In the genomic region with DNA sequence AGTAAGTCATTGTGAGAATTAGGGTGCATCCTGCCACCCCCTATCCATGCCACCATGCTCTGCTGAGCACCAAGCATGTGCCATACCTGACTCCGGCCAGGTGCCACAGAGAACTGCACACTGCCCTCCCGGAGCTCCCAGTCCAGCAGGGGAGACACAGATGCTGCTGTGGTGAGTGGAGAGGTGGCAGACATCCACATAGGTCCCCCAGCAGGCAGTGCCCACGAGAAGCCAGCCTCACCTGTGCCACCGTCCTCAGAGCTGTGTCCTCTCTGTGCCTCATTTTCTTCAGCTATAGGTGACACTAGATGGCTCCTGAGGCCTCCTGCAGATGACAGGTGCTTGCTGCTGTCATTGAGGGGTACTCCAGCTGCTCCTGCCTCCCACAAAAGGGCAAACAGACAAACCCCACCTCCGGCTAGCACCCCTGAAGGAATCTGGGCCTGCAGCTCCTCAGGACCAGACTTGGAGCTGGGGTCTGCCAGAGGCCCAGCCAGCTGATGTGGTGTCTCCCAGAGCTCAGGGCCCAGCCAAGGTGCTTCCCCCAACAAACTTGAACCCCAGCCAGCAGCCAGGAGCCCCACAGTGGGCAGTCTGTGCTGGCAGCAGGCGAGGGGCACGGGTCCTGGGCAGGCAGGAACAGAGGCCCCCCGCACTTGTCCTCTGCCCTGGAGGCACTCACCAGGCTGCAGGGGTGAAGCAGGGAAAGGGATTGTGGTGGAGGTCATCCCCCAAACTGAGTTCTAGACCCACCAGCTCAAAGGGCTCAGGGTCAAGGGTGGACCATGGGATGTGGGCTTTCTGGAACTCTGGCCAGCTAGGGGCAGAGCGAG, we compare ENCODE assay signal across 1 cellular context.
TF ChIP-seq lines count a peak whose summit lies in the region.

No MANE protein-coding gene starts in this region.

TF ChIP-seq in WTC11, 78 proteins besides CTCF, POLR2A, EP300 and RAD21:
- TF ChIP-seq TEAD4 (CRISPR knock-in tag; IDR thresholded peaks at IDR 0.05) (no peak), FOXP1 (CRISPR knock-in tag; IDR thresholded peaks at IDR 0.05; ENCODE audit: borderline replicate concordance) (peak; percentile 28; the same call in 1 of the 2 replicates)
